ENCODE assay signal across 8 cellular contexts in genomic region chr22:32204856-32205722, GRCh38.
DNase-seq lines count a peak whose midpoint lies in the region; ATAC-seq and TF ChIP-seq lines count a peak whose summit lies in the region.

RFPL2 (minus strand) TSS chr22:32205073; CDS start chr22:32202451, 2,622 bp downstream.

- in situ Hi-C loops in astrocyte of the cerebellum (cut with HindIII; ENCODE audit: low sequenced_read_pairs), result no loop called here

- H3K27ac Mint-ChIP-seq in stimulated activated effector memory CD8-positive, alpha-beta T cell treated with anti-CD3 and anti-CD28 coated beads, Interleukin-12 subunit alpha, Interleukin-12 subunit beta, amount 100 ng/mL, for 72 hours, result no peak within 1 kb of the TSS

- H3K27ac ChIP-seq in iPS-18a (ENCODE audit: low read length), result no peak within 1 kb of the TSS

- no peak within 1 kb of the TSS for H3K9ac ChIP-seq in iPS-18a (ENCODE audit: low read length)

- DNase-seq in activated CD4-positive, CD25-positive, alpha-beta regulatory T cell (lab: John Stamatoyannopoulos, UW), result no peak
- peak; percentile 65 for DNase-seq in NCI-H524 treated with DMSO at 0.1 percent for 48 hours (lab: John Stamatoyannopoulos, UW)
- DNase-seq in astrocyte of the cerebellum (ENCODE audit: low read depth), result peak; percentile 8
- peak in 1 of 2 donors; percentile 56 for DNase-seq in stimulated activated effector memory CD8-positive, alpha-beta T cell treated with anti-CD3 and anti-CD28 coated beads, Interleukin-12 subunit alpha, Interleukin-12 subunit beta, amount 100 ng/mL, for 72 hours (ENCODE audit: low spot score in 2 of 2)
- DNase-seq in HK-2 (ENCODE audit: unreplicated experiment), result no peak

- no peaks in the 10 kb centered on the region for H3K9me3 ChIP-seq in iPS-18a (ENCODE audit: control insufficient read depth, low read depth, low read length)

- TF ChIP-seq CTCF in astrocyte of the cerebellum (IDR thresholded peaks at IDR 0.05; ENCODE audit: low read depth, low read length, missing control alignments), result no peak

- H3K27me3 ChIP-seq in iPS-18a (ENCODE audit: control insufficient read depth, insufficient read depth, low read length), result peaks cover 53% of the 10 kb centered on the region

- peak; percentile 58 to 75 for ATAC-seq in activated CD4-positive, CD25-positive, alpha-beta regulatory T cell treated with anti-CD3 and anti-CD28 coated beads, Interleukin-2, amount 50 U/mL, for 24 hours
- ATAC-seq in stimulated activated effector memory CD8-positive, alpha-beta T cell treated with anti-CD3 and anti-CD28 coated beads, Interleukin-12 subunit alpha, Interleukin-12 subunit beta, amount 100 ng/mL, for 72 hours, result no peak
- no peak for ATAC-seq in GM18517 (IDR thresholded peaks at IDR 0.05; ENCODE audit: unreplicated experiment)

- H3K9me3 Mint-ChIP-seq in stimulated activated effector memory CD8-positive, alpha-beta T cell treated with anti-CD3 and anti-CD28 coated beads, Interleukin-12 subunit alpha, Interleukin-12 subunit beta, amount 100 ng/mL, for 72 hours, result no peaks in the 10 kb centered on the region

- H3K4me3 ChIP-seq in astrocyte of the cerebellum (ENCODE audit: low read depth, low read length) (peak within 1 kb of the TSS; percentile 6), iPS-18a (ENCODE audit: low read length) (peak within 1 kb of the TSS; percentile 53)

- no peaks in the 10 kb centered on the region for H3K36me3 Mint-ChIP-seq in stimulated activated effector memory CD8-positive, alpha-beta T cell treated with anti-CD3 and anti-CD28 coated beads, Interleukin-12 subunit alpha, Interleukin-12 subunit beta, amount 100 ng/mL, for 72 hours

- peak within 1 kb of the TSS; percentile 56 for H3K4me3 Mint-ChIP-seq in stimulated activated effector memory CD8-positive, alpha-beta T cell treated with anti-CD3 and anti-CD28 coated beads, Interleukin-12 subunit alpha, Interleukin-12 subunit beta, amount 100 ng/mL, for 72 hours

- no peaks in the 10 kb centered on the region for H3K36me3 ChIP-seq in iPS-18a (ENCODE audit: control insufficient read depth, low read depth, low read length)

- H3K4me1 ChIP-seq in iPS-18a (ENCODE audit: control insufficient read depth, low read depth, low read length), result peaks cover 9% of the 10 kb centered on the region

- peaks cover 58% of the 10 kb centered on the region for H3K4me1 Mint-ChIP-seq in stimulated activated effector memory CD8-positive, alpha-beta T cell treated with anti-CD3 and anti-CD28 coated beads, Interleukin-12 subunit alpha, Interleukin-12 subunit beta, amount 100 ng/mL, for 72 hours

Comparison
In these comparisons a context has a peak if more than half of its experiments do, and no peak if none do; other contexts are left out.
1. ATAC-seq: peak in activated CD4-positive, CD25-positive, alpha-beta regulatory T cell treated with anti-CD3 and anti-CD28 coated beads, Interleukin-2, amount 50 U/mL, for 24 hours (2 of 2); none in stimulated activated effector memory CD8-positive, alpha-beta T cell treated with anti-CD3 and anti-CD28 coated beads, Interleukin-12 subunit alpha, Interleukin-12 subunit beta, amount 100 ng/mL, for 72 hours (single experiment) and GM18517 (single experiment).
2. DNase-seq: peak in NCI-H524 treated with DMSO at 0.1 percent for 48 hours (single experiment) and astrocyte of the cerebellum (single experiment); none in activated CD4-positive, CD25-positive, alpha-beta regulatory T cell (0 of 4) and HK-2 (single experiment).